Comparison of ENCODE assay signal across 8 cellular contexts in genomic region chr5:109689740-109690455, GRCh38. TPM values are rescaled to one million over a fixed set of nuclear protein-coding genes. Genes with fewer than 3 reads are reported as not detected.
DNase-seq lines count a peak whose midpoint lies in the region; ATAC-seq and TF ChIP-seq lines count a peak whose summit lies in the region.

Gene MAN2A1 (plus strand): TSS chr5:109689927. CDS start chr5:109690418, 491 bp downstream.

- TF ChIP-seq POLR2A in spleen (IDR thresholded peaks at IDR 0.05), result peak in 1 of 3 donors; percentile 71

- H3K27ac ChIP-seq in iPS-20b (ENCODE audit: low read length) (peak within 1 kb of the TSS; percentile 85), spleen (peak within 1 kb of the TSS; percentile 93 to 99 (median 98))

- peaks cover 26% of the 10 kb centered on the region for H3K4me1 ChIP-seq in iPS-20b (ENCODE audit: insufficient read depth, low read length)
- H3K4me1 ChIP-seq in spleen, result peaks cover 25 to 50% (median 42%) of the 10 kb centered on the region in 6 donors

- in situ Hi-C loops in T47D (cut with HindIII; ENCODE audit: low pct_unique_long_range_greater_than_20kb, low sequenced_read_pairs), result no loop called here

- DNase-seq in NCI-H146 treated with DMSO at 0.1 percent for 48 hours (lab: John Stamatoyannopoulos, UW; ENCODE audit: unreplicated experiment) (peak; percentile 0), UCSD-AML1 (lab: John Stamatoyannopoulos, UW; ENCODE audit: unreplicated experiment) (peak; percentile 85), T47D (ENCODE audit: low read depth in 1 of 2, low spot score in 1 of 2) (peak; percentile 50 to 72), spleen (no peak), GM19240 (ENCODE audit: insufficient read length, low spot score) (no peak)

- peak within 1 kb of the TSS; percentile 94 for H3K4me3 ChIP-seq in iPS-20b (ENCODE audit: low read length)
- H3K4me3 ChIP-seq in spleen, result peak within 1 kb of the TSS; percentile 73 to 97 (median 86)

- H3K9me3 ChIP-seq in iPS-20b (ENCODE audit: insufficient read depth, low read depth, low read length) (no peaks in the 10 kb centered on the region), spleen (peaks cover 0 to 13% (median 8%) of the 10 kb centered on the region in 8 donors)

- H3K36me3 ChIP-seq in iPS-20b (ENCODE audit: insufficient read depth, low read depth, low read length) (no peaks in the 10 kb centered on the region), spleen (no peaks in the 10 kb centered on the region)

- peak in 2 of 11 experiments; percentile 3 to 11 for TF ChIP-seq CTCF in spleen (IDR thresholded peaks at IDR 0.05 in 8 of 11, conservative IDR thresholded peaks at IDR 0.05 in 3 of 11)

- intact Hi-C loops in spleen (cut with DNase I; ENCODE audit: low total_unique reads), result loop anchor here (10.0 kb wide), 1 partner anchor 275 kb away; no protein-coding TSS in a partner anchor

- WGBS in spleen, 5 donors, result 0 to 1% (median 1%) methylated on average over 21 to 78 of the region's 78 CpGs

- peak within 1 kb of the TSS; percentile 89 for H3K9ac ChIP-seq in iPS-20b (ENCODE audit: low read depth, low read length)

- no peaks in the 10 kb centered on the region for H3K27me3 ChIP-seq in iPS-20b (ENCODE audit: insufficient read depth, low read length)
- no peaks in the 10 kb centered on the region for H3K27me3 ChIP-seq in spleen (replicated peaks in 1 of 7)

- ATAC-seq in GM18499 (IDR thresholded peaks at IDR 0.05; ENCODE audit: insufficient read depth, unreplicated experiment), result peak; percentile 28
- ATAC-seq in HG02678 (IDR thresholded peaks at IDR 0.05; ENCODE audit: unreplicated experiment), result peak; percentile 53

RNA-seq across cellular contexts. Expression of gene MAN2A1, which starts in this region (rescaled TPM):
- 10 to 100 TPM; 48.4 to 84.8 (median 55.1) TPM for total RNA-seq in spleen
- polyA plus RNA-seq in spleen, result 10 to 100 TPM in 2 of 3 donors, 1 to 10 TPM in 1; 9.5 to 10.6 (median 10.6) TPM

Comparison
In these comparisons a context has a peak if more than half of its experiments do, and no peak if none do; other contexts are left out.
1. DNase-seq: peak in NCI-H146 treated with DMSO at 0.1 percent for 48 hours (single experiment), UCSD-AML1 (single experiment) and T47D (2 of 2); none in spleen (single experiment) and GM19240 (single experiment).